8 cellular contexts compared by ENCODE assay signal in the genomic region with DNA sequence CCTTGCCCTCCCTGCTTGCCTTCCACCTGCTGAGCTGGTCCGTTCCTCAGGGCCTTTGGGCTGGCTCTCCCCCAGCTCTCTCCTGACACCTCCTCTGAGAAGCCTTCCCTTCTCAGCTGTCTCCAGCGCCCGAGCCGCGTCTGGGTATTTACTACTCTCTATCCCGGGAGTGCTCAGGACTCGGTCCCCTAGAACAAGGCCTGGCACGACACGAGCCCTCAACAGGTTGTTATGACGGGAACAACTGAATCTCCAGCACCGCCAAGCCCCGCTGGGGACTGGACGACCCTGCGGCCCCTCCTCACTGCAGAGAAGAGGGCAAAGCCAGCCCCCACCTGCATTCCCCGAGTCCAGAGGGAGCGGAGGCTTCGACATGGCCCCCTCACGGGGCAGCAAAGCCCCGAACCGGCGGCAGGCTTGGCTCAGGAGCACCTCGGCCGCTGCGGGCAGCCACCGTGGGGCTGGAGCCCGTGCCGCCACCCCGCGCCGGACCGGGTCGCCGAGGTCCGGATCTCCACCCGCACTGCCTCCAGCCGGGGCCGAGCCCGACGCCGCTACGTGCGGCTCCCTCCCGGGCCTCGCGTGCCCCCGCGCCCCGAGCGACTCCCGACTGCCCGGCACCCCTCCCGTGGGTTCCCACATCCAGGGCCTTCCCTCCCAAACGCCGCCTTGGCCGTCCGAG. TPM values are rescaled to one million over a fixed set of nuclear protein-coding genes. Genes with fewer than 3 reads are reported as not detected.
A peak's percentile ranks its signal among the peaks of the same experiment; 100 is the strongest.
DNase-seq lines count a peak whose midpoint lies in the region; ATAC-seq and TF ChIP-seq lines count a peak whose summit lies in the region.

No MANE protein-coding gene starts in this region.

- DNase-seq in activated CD8-positive, alpha-beta memory T cell treated with anti-CD3 and anti-CD28 coated beads for 24 hours, result peak; percentile 73
- no peak for DNase-seq in activated CD8-positive, alpha-beta memory T cell treated with anti-CD3 and anti-CD28 coated beads, Interleukin-2, amount 50 U/mL, for 4 hours
- DNase-seq in Right ventricle myocardium superior (peak; percentile 44), progenitor cell of endocrine pancreas (ENCODE audit: low spot score, unreplicated experiment) (peak; percentile 29), T-helper 9 cell (no peak), SHP77 (lab: John Stamatoyannopoulos, UW) (no peak)

- H3K27ac Mint-ChIP-seq in activated T-helper 17 cell treated with anti-CD3 and anti-CD28 coated beads, Interleukin-2, amount 50 U/mL, for 72 hours, result peak overlapping the region; percentile 84
- H3K27ac Mint-ChIP-seq in progenitor cell of endocrine pancreas, result no peak overlapping the region

- peak; percentile 3 for ATAC-seq in HG03280 (IDR thresholded peaks at IDR 0.05; ENCODE audit: unreplicated experiment)
- no peak for ATAC-seq in activated T-helper 17 cell treated with anti-CD3 and anti-CD28 coated beads, Interleukin-2, amount 50 U/mL, for 72 hours (replicated peaks)
- peak; percentile 20 for ATAC-seq in Right ventricle myocardium superior (ENCODE audit: poor library complexity)

- intact Hi-C loops in Right ventricle myocardium superior (cut with DNase I), result no loop called here

- H3K4me1 Mint-ChIP-seq in activated T-helper 17 cell treated with anti-CD3 and anti-CD28 coated beads, Interleukin-2, amount 50 U/mL, for 72 hours, result peaks cover 17% of the 10 kb centered on the region
- H3K4me1 Mint-ChIP-seq in progenitor cell of endocrine pancreas (ENCODE audit: low read depth), result peaks cover 16% of the 10 kb centered on the region

- no peak for TF ChIP-seq CTCF in progenitor cell of endocrine pancreas (IDR thresholded peaks at IDR 0.05; ENCODE audit: unreplicated experiment)

- H3K9me3 Mint-ChIP-seq in activated T-helper 17 cell treated with anti-CD3 and anti-CD28 coated beads, Interleukin-2, amount 50 U/mL, for 72 hours, result no peaks in the 10 kb centered on the region
- no peaks in the 10 kb centered on the region for H3K9me3 Mint-ChIP-seq in progenitor cell of endocrine pancreas (ENCODE audit: low read depth)

- H3K27me3 Mint-ChIP-seq in activated T-helper 17 cell treated with anti-CD3 and anti-CD28 coated beads, Interleukin-2, amount 50 U/mL, for 72 hours, result no peaks in the 10 kb centered on the region
- peaks cover 3% of the 10 kb centered on the region for H3K27me3 Mint-ChIP-seq in progenitor cell of endocrine pancreas

- peak overlapping the region; percentile 95 for H3K4me3 Mint-ChIP-seq in activated T-helper 17 cell treated with anti-CD3 and anti-CD28 coated beads, Interleukin-2, amount 50 U/mL, for 72 hours
- peak overlapping the region; percentile 91 for H3K4me3 Mint-ChIP-seq in progenitor cell of endocrine pancreas (ENCODE audit: low read depth)

- no peaks in the 10 kb centered on the region for H3K36me3 Mint-ChIP-seq in activated T-helper 17 cell treated with anti-CD3 and anti-CD28 coated beads, Interleukin-2, amount 50 U/mL, for 72 hours (ENCODE audit: low read depth)
- H3K36me3 Mint-ChIP-seq in progenitor cell of endocrine pancreas (ENCODE audit: insufficient read depth), result no peaks in the 10 kb centered on the region

RNA-seq across cellular contexts. Expression of a gene that starts 0.8 kb away (rescaled TPM):
- total RNA-seq in activated T-helper 17 cell treated with anti-CD3 and anti-CD28 coated beads, Interleukin-2, amount 50 U/mL, for 72 hours, result 10 to 100 TPM; 23.1 to 32.5 TPM
- 17.8 TPM for total RNA-seq in Right ventricle myocardium superior
- total RNA-seq in progenitor cell of endocrine pancreas, result 24.4 and 25.1 TPM in 2 replicates

RNA-seq across cellular contexts. Expression of a gene that starts 8.5 kb away (rescaled TPM):
- total RNA-seq in activated T-helper 17 cell treated with anti-CD3 and anti-CD28 coated beads, Interleukin-2, amount 50 U/mL, for 72 hours, result 100 to 1,000 TPM; 143 to 221 TPM
- total RNA-seq in Right ventricle myocardium superior (6.5 TPM), progenitor cell of endocrine pancreas (92.4 and 96.7 TPM in 2 replicates)

RNA-seq across cellular contexts. Expression of a gene that starts 39.2 kb away (rescaled TPM):
- 1 to 10 TPM in 1 of 2 donors, under 1 TPM in 1; 0.69 to 1.4 TPM for total RNA-seq in activated T-helper 17 cell treated with anti-CD3 and anti-CD28 coated beads, Interleukin-2, amount 50 U/mL, for 72 hours
- total RNA-seq in Right ventricle myocardium superior, result 0.94 TPM
- total RNA-seq in progenitor cell of endocrine pancreas, result 25.5 and 25.7 TPM in 2 replicates

Comparison
In these comparisons a context has a peak if more than half of its experiments do, and no peak if none do; other contexts are left out.
1. DNase-seq: peak in activated CD8-positive, alpha-beta memory T cell treated with anti-CD3 and anti-CD28 coated beads for 24 hours (single experiment), Right ventricle myocardium superior (single experiment) and progenitor cell of endocrine pancreas (single experiment); none in activated CD8-positive, alpha-beta memory T cell treated with anti-CD3 and anti-CD28 coated beads, Interleukin-2, amount 50 U/mL, for 4 hours (single experiment), T-helper 9 cell (single experiment) and SHP77 (0 of 2).
2. RNA of a gene that starts 8.5 kb away (total RNA-seq): 143 to 221 TPM in activated T-helper 17 cell treated with anti-CD3 and anti-CD28 coated beads, Interleukin-2, amount 50 U/mL, for 72 hours and 92.4 to 96.7 TPM in progenitor cell of endocrine pancreas; 6.5 TPM in Right ventricle myocardium superior (single experiment); every median in the first group is over 10 times any median in the second.
3. RNA of a gene that starts 39.2 kb away (total RNA-seq): 25.5 to 25.7 TPM in progenitor cell of endocrine pancreas; 0.69 to 1.4 TPM in activated T-helper 17 cell treated with anti-CD3 and anti-CD28 coated beads, Interleukin-2, amount 50 U/mL, for 72 hours and 0.94 TPM in Right ventricle myocardium superior (single experiment); every median in the first group is over 10 times any median in the second.